Comparison of ENCODE assay signal across 1 cellular context in the genomic region with DNA sequence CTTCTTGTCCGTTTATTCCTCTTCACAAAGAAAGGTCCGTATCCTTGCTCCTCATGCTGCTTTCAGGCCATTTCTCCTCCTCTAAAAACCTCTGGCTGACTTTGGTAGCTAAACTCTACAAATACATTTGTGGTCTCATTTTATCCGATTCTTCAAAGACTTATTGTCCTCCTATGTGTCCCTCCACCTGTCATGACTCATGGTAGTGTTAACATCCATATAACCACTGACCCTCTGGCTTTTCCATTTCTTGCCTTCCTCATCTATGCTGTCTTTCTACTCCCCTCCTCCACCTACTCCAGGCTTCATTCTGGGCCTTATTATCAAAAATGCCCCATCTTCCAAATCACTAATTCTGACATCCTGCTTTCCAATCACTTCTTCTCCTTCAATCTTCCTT.
TF ChIP-seq lines count a peak whose summit lies in the region.

No MANE protein-coding gene starts in this region.

TF ChIP-seq in HepG2, 621 proteins besides CTCF, POLR2A, EP300 and RAD21:
- TF ChIP-seq YY1 (IDR thresholded peaks at IDR 0.05; ENCODE audit: insufficient read depth, insufficient replicate concordance, low read depth, low read length) (no peak), SRSF1 (optimal IDR thresholded peaks at IDR 0.05; ENCODE audit: low read depth, low read length) (no peak), FOSL2 (CRISPR knock-in tag; IDR thresholded peaks at IDR 0.05) (peak; percentile 39; the same call in 1 of the 2 replicates), DPF2 (CRISPR knock-in tag; IDR thresholded peaks at IDR 0.05; ENCODE audit: borderline replicate concordance, low read depth) (no peak), ZNF670 (CRISPR knock-in tag; IDR thresholded peaks at IDR 0.05; ENCODE audit: borderline replicate concordance) (no peak)
- TF ChIP-seq, protein P1, sequence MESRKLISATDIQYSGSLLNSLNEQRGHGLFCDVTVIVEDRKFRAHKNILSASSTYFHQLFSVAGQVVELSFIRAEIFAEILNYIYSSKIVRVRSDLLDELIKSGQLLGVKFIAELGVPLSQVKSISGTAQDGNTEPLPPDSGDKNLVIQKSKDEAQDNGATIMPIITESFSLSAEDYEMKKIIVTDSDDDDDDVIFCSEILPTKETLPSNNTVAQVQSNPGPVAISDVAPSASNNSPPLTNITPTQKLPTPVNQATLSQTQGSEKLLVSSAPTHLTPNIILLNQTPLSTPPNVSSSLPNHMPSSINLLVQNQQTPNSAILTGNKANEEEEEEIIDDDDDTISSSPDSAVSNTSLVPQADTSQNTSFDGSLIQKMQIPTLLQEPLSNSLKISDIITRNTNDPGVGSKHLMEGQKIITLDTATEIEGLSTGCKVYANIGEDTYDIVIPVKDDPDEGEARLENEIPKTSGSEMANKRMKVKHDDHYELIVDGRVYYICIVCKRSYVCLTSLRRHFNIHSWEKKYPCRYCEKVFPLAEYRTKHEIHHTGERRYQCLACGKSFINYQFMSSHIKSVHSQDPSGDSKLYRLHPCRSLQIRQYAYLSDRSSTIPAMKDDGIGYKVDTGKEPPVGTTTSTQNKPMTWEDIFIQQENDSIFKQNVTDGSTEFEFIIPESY (CRISPR knock-in tag; IDR thresholded peaks at IDR 0.05) = no peak
- TF ChIP-seq, protein P2, sequence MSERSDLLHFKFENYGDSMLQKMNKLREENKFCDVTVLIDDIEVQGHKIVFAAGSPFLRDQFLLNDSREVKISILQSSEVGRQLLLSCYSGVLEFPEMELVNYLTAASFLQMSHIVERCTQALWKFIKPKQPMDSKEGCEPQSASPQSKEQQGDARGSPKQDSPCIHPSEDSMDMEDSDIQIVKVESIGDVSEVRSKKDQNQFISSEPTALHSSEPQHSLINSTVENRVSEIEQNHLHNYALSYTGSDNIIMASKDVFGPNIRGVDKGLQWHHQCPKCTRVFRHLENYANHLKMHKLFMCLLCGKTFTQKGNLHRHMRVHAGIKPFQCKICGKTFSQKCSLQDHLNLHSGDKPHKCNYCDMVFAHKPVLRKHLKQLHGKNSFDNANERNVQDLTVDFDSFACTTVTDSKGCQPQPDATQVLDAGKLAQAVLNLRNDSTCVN (CRISPR knock-in tag; IDR thresholded peaks at IDR 0.05; ENCODE audit: borderline replicate concordance) = no peak
- TF ChIP-seq, protein P3, sequence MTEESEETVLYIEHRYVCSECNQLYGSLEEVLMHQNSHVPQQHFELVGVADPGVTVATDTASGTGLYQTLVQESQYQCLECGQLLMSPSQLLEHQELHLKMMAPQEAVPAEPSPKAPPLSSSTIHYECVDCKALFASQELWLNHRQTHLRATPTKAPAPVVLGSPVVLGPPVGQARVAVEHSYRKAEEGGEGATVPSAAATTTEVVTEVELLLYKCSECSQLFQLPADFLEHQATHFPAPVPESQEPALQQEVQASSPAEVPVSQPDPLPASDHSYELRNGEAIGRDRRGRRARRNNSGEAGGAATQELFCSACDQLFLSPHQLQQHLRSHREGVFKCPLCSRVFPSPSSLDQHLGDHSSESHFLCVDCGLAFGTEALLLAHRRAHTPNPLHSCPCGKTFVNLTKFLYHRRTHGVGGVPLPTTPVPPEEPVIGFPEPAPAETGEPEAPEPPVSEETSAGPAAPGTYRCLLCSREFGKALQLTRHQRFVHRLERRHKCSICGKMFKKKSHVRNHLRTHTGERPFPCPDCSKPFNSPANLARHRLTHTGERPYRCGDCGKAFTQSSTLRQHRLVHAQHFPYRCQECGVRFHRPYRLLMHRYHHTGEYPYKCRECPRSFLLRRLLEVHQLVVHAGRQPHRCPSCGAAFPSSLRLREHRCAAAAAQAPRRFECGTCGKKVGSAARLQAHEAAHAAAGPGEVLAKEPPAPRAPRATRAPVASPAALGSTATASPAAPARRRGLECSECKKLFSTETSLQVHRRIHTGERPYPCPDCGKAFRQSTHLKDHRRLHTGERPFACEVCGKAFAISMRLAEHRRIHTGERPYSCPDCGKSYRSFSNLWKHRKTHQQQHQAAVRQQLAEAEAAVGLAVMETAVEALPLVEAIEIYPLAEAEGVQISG (CRISPR knock-in tag; IDR thresholded peaks at IDR 0.05) = no peak
TF ChIP-seq in HepG2: peak in this region for 1.
